In the genomic region with DNA sequence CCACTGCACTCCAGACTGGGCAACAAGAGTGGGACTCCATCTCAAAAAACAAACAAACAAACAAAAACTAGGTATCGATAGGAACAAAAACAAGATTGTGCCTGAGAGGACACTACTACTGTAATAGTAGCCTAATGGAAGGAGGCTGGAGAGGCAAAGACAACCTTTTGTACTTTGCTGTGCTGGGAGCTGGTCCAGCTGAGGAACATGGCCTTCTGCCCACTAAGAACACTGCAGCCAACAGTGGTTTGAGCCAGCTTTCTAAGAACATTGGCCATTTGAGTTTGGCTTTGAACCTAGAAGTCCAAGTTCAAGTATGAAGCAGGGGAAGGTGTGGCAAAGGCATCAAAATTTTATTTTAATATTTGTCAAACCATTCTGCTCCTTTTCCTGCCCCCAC, we compare ENCODE assay signal across 1 cellular context.
TF ChIP-seq lines count a peak whose summit lies in the region.

No MANE protein-coding gene starts in this region.

TF ChIP-seq in H1, 55 proteins besides CTCF, POLR2A, EP300 and RAD21 (continued from another document):
- TF ChIP-seq CBX8 (IDR thresholded peaks at IDR 0.05; ENCODE audit: borderline replicate concordance, low read depth, low read length): no peak
